Comparison of ENCODE assay signal across 1 cellular context in genomic region chr3:183991403-183991802, GRCh38.
TF ChIP-seq lines count a peak whose summit lies in the region.

No MANE protein-coding gene starts in this region.

TF ChIP-seq in HepG2, 621 proteins besides CTCF, POLR2A, EP300 and RAD21 (continued from another document):
- TF ChIP-seq PRMT3 (CRISPR knock-in tag; IDR thresholded peaks at IDR 0.05; ENCODE audit: borderline replicate concordance, low read depth) (no peak), HMG20A (CRISPR knock-in tag; IDR thresholded peaks at IDR 0.05; ENCODE audit: borderline replicate concordance) (no peak), DR1 (CRISPR knock-in tag; IDR thresholded peaks at IDR 0.05) (no peak), NFIB (CRISPR knock-in tag; IDR thresholded peaks at IDR 0.05; ENCODE audit: borderline replicate concordance) (no peak), ZNF232 (CRISPR knock-in tag; IDR thresholded peaks at IDR 0.05; ENCODE audit: borderline replicate concordance) (no peak), ZNF564 (CRISPR knock-in tag; IDR thresholded peaks at IDR 0.05) (no peak), SOX6 (IDR thresholded peaks at IDR 0.05) (no peak), SOX6 (CRISPR knock-in tag; IDR thresholded peaks at IDR 0.05) (0 out of 2 replicates have a peak, but pooled peaks have one; percentile 18), ZBTB21 (CRISPR knock-in tag; IDR thresholded peaks at IDR 0.05) (no peak), MEIS1 (CRISPR knock-in tag; IDR thresholded peaks at IDR 0.05; ENCODE audit: borderline replicate concordance) (no peak), ZKSCAN8 (CRISPR knock-in tag; IDR thresholded peaks at IDR 0.05; ENCODE audit: borderline replicate concordance) (no peak), ZXDC (CRISPR knock-in tag; IDR thresholded peaks at IDR 0.05) (no peak), ZNF44 (CRISPR knock-in tag; IDR thresholded peaks at IDR 0.05) (no peak)
- TF ChIP-seq, protein P1, sequence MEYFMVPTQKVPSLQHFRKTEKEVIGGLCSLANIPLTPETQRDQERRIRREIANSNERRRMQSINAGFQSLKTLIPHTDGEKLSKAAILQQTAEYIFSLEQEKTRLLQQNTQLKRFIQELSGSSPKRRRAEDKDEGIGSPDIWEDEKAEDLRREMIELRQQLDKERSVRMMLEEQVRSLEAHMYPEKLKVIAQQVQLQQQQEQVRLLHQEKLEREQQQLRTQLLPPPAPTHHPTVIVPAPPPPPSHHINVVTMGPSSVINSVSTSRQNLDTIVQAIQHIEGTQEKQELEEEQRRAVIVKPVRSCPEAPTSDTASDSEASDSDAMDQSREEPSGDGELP (IDR thresholded peaks at IDR 0.05; ENCODE audit: borderline replicate concordance, low read depth), result peak; percentile 77
TF ChIP-seq in HepG2: peak in this region for 3.
